In the genomic region with DNA sequence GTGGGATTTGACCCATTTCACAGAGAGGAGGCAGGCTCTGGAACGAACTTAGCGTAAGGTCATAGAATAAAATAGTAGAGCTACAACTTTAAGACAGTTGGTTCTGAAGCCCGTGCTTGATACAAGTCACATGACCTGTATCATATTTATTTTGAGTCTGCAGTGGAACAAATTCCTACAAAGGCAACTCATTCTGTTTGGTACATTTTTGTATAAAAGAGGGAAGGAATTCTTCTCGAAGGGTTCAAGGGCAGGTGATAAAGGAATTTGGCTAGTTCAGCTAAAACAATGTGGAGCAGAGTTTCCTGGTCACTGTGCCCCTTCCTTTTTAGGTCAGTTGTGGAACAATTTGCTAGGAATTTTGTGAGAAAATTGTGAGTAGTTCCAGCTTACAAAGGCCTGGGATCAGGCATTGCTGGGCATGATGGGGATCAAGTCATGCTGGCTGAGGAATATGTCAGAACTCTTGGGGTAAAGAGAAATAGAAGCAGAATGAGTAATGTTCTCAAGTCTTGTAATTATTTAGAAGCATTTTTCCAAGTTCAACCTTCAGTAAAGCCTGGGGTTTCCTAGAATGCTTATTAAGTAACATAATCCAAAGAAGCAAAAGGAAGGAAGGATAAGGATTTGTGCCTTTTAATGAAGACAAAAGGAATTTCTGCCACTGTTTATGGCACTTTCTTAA, we compare ENCODE assay signal across 1 cellular context.
A peak's percentile ranks its signal among the peaks of the same experiment; 100 is the strongest.
TF ChIP-seq lines count a peak whose summit lies in the region.

No MANE protein-coding gene starts in this region.

TF ChIP-seq in K562, 482 proteins besides CTCF, POLR2A, EP300 and RAD21 (continued from another document):
- TF ChIP-seq, protein P1, sequence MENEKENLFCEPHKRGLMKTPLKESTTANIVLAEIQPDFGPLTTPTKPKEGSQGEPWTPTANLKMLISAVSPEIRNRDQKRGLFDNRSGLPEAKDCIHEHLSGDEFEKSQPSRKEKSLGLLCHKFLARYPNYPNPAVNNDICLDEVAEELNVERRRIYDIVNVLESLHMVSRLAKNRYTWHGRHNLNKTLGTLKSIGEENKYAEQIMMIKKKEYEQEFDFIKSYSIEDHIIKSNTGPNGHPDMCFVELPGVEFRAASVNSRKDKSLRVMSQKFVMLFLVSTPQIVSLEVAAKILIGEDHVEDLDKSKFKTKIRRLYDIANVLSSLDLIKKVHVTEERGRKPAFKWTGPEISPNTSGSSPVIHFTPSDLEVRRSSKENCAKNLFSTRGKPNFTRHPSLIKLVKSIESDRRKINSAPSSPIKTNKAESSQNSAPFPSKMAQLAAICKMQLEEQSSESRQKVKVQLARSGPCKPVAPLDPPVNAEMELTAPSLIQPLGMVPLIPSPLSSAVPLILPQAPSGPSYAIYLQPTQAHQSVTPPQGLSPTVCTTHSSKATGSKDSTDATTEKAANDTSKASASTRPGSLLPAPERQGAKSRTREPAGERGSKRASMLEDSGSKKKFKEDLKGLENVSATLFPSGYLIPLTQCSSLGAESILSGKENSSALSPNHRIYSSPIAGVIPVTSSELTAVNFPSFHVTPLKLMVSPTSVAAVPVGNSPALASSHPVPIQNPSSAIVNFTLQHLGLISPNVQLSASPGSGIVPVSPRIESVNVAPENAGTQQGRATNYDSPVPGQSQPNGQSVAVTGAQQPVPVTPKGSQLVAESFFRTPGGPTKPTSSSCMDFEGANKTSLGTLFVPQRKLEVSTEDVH (IDR thresholded peaks at IDR 0.05; ENCODE audit: low read depth, partially characterized antibody) = no peak
- no peak for TF ChIP-seq ZNF77 (CRISPR knock-in tag; IDR thresholded peaks at IDR 0.05)
- no peak for TF ChIP-seq SIN3A (IDR thresholded peaks at IDR 0.05; ENCODE audit: borderline replicate concordance in 2 of 2, control insufficient read depth in 1 of 2, low read depth in 2 of 2, low read length in 2 of 2)
- TF ChIP-seq HIVEP1 (CRISPR knock-in tag; IDR thresholded peaks at IDR 0.05) = no peak
- TF ChIP-seq, protein P2, sequence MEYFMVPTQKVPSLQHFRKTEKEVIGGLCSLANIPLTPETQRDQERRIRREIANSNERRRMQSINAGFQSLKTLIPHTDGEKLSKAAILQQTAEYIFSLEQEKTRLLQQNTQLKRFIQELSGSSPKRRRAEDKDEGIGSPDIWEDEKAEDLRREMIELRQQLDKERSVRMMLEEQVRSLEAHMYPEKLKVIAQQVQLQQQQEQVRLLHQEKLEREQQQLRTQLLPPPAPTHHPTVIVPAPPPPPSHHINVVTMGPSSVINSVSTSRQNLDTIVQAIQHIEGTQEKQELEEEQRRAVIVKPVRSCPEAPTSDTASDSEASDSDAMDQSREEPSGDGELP (CRISPR knock-in tag; IDR thresholded peaks at IDR 0.05; ENCODE audit: borderline replicate concordance) = no peak
- TF ChIP-seq ZNF766 (CRISPR knock-in tag; conservative IDR thresholded peaks at IDR 0.05) = no peak
- TF ChIP-seq, protein P3, sequence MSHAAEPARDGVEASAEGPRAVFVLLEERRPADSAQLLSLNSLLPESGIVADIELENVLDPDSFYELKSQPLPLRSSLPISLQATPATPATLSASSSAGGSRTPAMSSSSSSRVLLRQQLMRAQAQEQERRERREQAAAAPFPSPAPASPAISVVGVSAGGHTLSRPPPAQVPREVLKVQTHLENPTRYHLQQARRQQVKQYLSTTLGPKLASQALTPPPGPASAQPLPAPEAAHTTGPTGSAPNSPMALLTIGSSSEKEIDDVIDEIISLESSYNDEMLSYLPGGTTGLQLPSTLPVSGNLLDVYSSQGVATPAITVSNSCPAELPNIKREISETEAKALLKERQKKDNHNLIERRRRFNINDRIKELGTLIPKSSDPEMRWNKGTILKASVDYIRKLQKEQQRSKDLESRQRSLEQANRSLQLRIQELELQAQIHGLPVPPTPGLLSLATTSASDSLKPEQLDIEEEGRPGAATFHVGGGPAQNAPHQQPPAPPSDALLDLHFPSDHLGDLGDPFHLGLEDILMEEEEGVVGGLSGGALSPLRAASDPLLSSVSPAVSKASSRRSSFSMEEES (CRISPR knock-in tag; IDR thresholded peaks at IDR 0.05) = peak; percentile 95
- peak; percentile 74 for TF ChIP-seq ESRRA (IDR thresholded peaks at IDR 0.05; ENCODE audit: borderline replicate concordance, low read depth)
- no peak for TF ChIP-seq SMARCB1 (IDR thresholded peaks at IDR 0.05; ENCODE audit: insufficient read length, low read depth)
- TF ChIP-seq RCOR1 (IDR thresholded peaks at IDR 0.05; ENCODE audit: borderline replicate concordance in 1 of 2, low read depth in 2 of 2, low read length in 2 of 2) = no peak
- TF ChIP-seq TCF7 (IDR thresholded peaks at IDR 0.05; ENCODE audit: borderline replicate concordance) = no peak
- TF ChIP-seq EP400 (IDR thresholded peaks at IDR 0.05) = no peak
- TF ChIP-seq TOE1 (IDR thresholded peaks at IDR 0.05; ENCODE audit: borderline replicate concordance) = peak; percentile 89
- TF ChIP-seq TOE1 (CRISPR knock-in tag; IDR thresholded peaks at IDR 0.05; ENCODE audit: borderline replicate concordance, low read depth) = no peak
- TF ChIP-seq FOXK2 (conservative IDR thresholded peaks at IDR 0.05 in 1 of 2, IDR thresholded peaks at IDR 0.05 in 1 of 2; ENCODE audit: low read depth in 2 of 2) = no peak
- no peak for TF ChIP-seq SRF (CRISPR knock-in tag; IDR thresholded peaks at IDR 0.05)
- TF ChIP-seq ZNF785 (CRISPR knock-in tag; IDR thresholded peaks at IDR 0.05) = no peak
- no peak for TF ChIP-seq RBM14 (IDR thresholded peaks at IDR 0.05; ENCODE audit: borderline replicate concordance, insufficient read depth, low read depth, low read length)
- TF ChIP-seq FOS (IDR thresholded peaks at IDR 0.05; ENCODE audit: extremely low read depth, insufficient read length) = no peak
- TF ChIP-seq XRCC3 (IDR thresholded peaks at IDR 0.05) = no peak
- TF ChIP-seq BRCA1 (IDR thresholded peaks at IDR 0.05) = no peak
- TF ChIP-seq BRCA1 (CRISPR knock-in tag; IDR thresholded peaks at IDR 0.05) = no peak
- TF ChIP-seq, protein P4, sequence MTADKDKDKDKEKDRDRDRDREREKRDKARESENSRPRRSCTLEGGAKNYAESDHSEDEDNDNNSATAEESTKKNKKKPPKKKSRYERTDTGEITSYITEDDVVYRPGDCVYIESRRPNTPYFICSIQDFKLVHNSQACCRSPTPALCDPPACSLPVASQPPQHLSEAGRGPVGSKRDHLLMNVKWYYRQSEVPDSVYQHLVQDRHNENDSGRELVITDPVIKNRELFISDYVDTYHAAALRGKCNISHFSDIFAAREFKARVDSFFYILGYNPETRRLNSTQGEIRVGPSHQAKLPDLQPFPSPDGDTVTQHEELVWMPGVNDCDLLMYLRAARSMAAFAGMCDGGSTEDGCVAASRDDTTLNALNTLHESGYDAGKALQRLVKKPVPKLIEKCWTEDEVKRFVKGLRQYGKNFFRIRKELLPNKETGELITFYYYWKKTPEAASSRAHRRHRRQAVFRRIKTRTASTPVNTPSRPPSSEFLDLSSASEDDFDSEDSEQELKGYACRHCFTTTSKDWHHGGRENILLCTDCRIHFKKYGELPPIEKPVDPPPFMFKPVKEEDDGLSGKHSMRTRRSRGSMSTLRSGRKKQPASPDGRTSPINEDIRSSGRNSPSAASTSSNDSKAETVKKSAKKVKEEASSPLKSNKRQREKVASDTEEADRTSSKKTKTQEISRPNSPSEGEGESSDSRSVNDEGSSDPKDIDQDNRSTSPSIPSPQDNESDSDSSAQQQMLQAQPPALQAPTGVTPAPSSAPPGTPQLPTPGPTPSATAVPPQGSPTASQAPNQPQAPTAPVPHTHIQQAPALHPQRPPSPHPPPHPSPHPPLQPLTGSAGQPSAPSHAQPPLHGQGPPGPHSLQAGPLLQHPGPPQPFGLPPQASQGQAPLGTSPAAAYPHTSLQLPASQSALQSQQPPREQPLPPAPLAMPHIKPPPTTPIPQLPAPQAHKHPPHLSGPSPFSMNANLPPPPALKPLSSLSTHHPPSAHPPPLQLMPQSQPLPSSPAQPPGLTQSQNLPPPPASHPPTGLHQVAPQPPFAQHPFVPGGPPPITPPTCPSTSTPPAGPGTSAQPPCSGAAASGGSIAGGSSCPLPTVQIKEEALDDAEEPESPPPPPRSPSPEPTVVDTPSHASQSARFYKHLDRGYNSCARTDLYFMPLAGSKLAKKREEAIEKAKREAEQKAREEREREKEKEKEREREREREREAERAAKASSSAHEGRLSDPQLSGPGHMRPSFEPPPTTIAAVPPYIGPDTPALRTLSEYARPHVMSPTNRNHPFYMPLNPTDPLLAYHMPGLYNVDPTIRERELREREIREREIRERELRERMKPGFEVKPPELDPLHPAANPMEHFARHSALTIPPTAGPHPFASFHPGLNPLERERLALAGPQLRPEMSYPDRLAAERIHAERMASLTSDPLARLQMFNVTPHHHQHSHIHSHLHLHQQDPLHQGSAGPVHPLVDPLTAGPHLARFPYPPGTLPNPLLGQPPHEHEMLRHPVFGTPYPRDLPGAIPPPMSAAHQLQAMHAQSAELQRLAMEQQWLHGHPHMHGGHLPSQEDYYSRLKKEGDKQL (CRISPR knock-in tag; IDR thresholded peaks at IDR 0.05; ENCODE audit: borderline replicate concordance) = no peak
- no peak for TF ChIP-seq ZNF551 (CRISPR knock-in tag; IDR thresholded peaks at IDR 0.05)
- TF ChIP-seq ZNF146 (CRISPR knock-in tag; IDR thresholded peaks at IDR 0.05; ENCODE audit: unreplicated experiment) = no peak
- TF ChIP-seq NR4A1 (CRISPR knock-in tag; IDR thresholded peaks at IDR 0.05) = no peak
- TF ChIP-seq NR4A1 (tag; IDR thresholded peaks at IDR 0.05) = no peak
- TF ChIP-seq, protein P5, sequence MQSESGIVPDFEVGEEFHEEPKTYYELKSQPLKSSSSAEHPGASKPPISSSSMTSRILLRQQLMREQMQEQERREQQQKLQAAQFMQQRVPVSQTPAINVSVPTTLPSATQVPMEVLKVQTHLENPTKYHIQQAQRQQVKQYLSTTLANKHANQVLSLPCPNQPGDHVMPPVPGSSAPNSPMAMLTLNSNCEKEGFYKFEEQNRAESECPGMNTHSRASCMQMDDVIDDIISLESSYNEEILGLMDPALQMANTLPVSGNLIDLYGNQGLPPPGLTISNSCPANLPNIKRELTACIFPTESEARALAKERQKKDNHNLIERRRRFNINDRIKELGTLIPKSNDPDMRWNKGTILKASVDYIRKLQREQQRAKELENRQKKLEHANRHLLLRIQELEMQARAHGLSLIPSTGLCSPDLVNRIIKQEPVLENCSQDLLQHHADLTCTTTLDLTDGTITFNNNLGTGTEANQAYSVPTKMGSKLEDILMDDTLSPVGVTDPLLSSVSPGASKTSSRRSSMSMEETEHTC (IDR thresholded peaks at IDR 0.05) = 0 out of 2 replicates have a peak, but pooled peaks have one; percentile 34
- no peak for TF ChIP-seq ELF2 (CRISPR knock-in tag; IDR thresholded peaks at IDR 0.05)
TF ChIP-seq in K562: peak in this region for 5.
